Comparison of ENCODE assay signal across 1 cellular context in genomic region chr1:62891961-62892562, GRCh38.
TF ChIP-seq lines count a peak whose summit lies in the region.

No MANE protein-coding gene starts in this region.

TF ChIP-seq in HepG2, 621 proteins besides CTCF, POLR2A, EP300 and RAD21 (continued from another document):
- TF ChIP-seq HNF1A (IDR thresholded peaks at IDR 0.05; ENCODE audit: low read depth) (no peak), HNF1A (CRISPR knock-in tag; IDR thresholded peaks at IDR 0.05; ENCODE audit: borderline replicate concordance) (peak; percentile 17; the same call in 1 of the 2 replicates), ZNF570 (CRISPR knock-in tag; IDR thresholded peaks at IDR 0.05; ENCODE audit: borderline replicate concordance) (no peak), RXRA (CRISPR knock-in tag; IDR thresholded peaks at IDR 0.05) (peak; percentile 38; the same call in 1 of the 2 replicates), CBFB (CRISPR knock-in tag; IDR thresholded peaks at IDR 0.05) (peak; percentile 96), ZNF652 (CRISPR knock-in tag; IDR thresholded peaks at IDR 0.05; ENCODE audit: borderline replicate concordance, low read depth) (no peak), SMC3 (IDR thresholded peaks at IDR 0.05; ENCODE audit: low read length) (peak; percentile 13; the same call in 1 of the 2 replicates), NFATC3 (CRISPR knock-in tag; IDR thresholded peaks at IDR 0.05) (no peak), TBX3 (IDR thresholded peaks at IDR 0.05; ENCODE audit: borderline replicate concordance) (no peak), SOX6 (IDR thresholded peaks at IDR 0.05) (no peak), SOX6 (CRISPR knock-in tag; IDR thresholded peaks at IDR 0.05) (peak; percentile 44; the same call in 1 of the 2 replicates), FOXA1 (IDR thresholded peaks at IDR 0.05) (no peak), FOXA1 (CRISPR knock-in tag; IDR thresholded peaks at IDR 0.05) (peak; percentile 59), ZNF430 (CRISPR knock-in tag; IDR thresholded peaks at IDR 0.05) (no peak), ZNF615 (CRISPR knock-in tag; IDR thresholded peaks at IDR 0.05; ENCODE audit: borderline replicate concordance) (no peak), TCF7L2 (IDR thresholded peaks at IDR 0.05; ENCODE audit: low read depth, low read length) (peak; percentile 61; the same call in 1 of the 2 replicates), BCL6 (CRISPR knock-in tag; IDR thresholded peaks at IDR 0.05) (peak; percentile 41; the same call in 1 of the 2 replicates), CBX2 (IDR thresholded peaks at IDR 0.05; ENCODE audit: low read depth, low read length) (no peak), CBX2 (CRISPR knock-in tag; IDR thresholded peaks at IDR 0.05; ENCODE audit: low read depth) (no peak), CREB1 (IDR thresholded peaks at IDR 0.05) (no peak), CREB1 (CRISPR knock-in tag; IDR thresholded peaks at IDR 0.05) (peak; percentile 42; the same call in 1 of the 2 replicates), ZSCAN31 (CRISPR knock-in tag; IDR thresholded peaks at IDR 0.05; ENCODE audit: low read depth) (no peak), SOX5 (CRISPR knock-in tag; IDR thresholded peaks at IDR 0.05; ENCODE audit: borderline replicate concordance) (peak; percentile 41; the same call in 1 of the 2 replicates), ZNF644 (CRISPR knock-in tag; IDR thresholded peaks at IDR 0.05; ENCODE audit: low read depth) (peak; percentile 55; the same call in 1 of the 2 replicates), ZNF558 (CRISPR knock-in tag; IDR thresholded peaks at IDR 0.05; ENCODE audit: borderline replicate concordance) (no peak), ARID3A (IDR thresholded peaks at IDR 0.05; ENCODE audit: low read depth, low read length) (0 out of 2 replicates have a peak, but pooled peaks have one; percentile 20), PLRG1 (conservative IDR thresholded peaks at IDR 0.05) (no peak), CEBPG (CRISPR knock-in tag; IDR thresholded peaks at IDR 0.05) (peak; percentile 73), ARID5B (CRISPR knock-in tag; IDR thresholded peaks at IDR 0.05) (peak; percentile 70; the same call in 1 of the 2 replicates), NCOA2 (CRISPR knock-in tag; IDR thresholded peaks at IDR 0.05) (peak; percentile 51; the same call in 1 of the 2 replicates), SOX13 (IDR thresholded peaks at IDR 0.05) (no peak), SOX13 (CRISPR knock-in tag; conservative IDR thresholded peaks at IDR 0.05 in 1 of 2, IDR thresholded peaks at IDR 0.05 in 1 of 2) (peak in 1 of 2 experiments; percentile 74; a peak in 2 of 4 replicates), GATAD2A (CRISPR knock-in tag; IDR thresholded peaks at IDR 0.05) (peak; percentile 64), ZNF556 (CRISPR knock-in tag; IDR thresholded peaks at IDR 0.05; ENCODE audit: borderline replicate concordance) (no peak), ZFP36L1 (CRISPR knock-in tag; IDR thresholded peaks at IDR 0.05) (no peak), ZNF782 (CRISPR knock-in tag; IDR thresholded peaks at IDR 0.05; ENCODE audit: borderline replicate concordance) (no peak), AHDC1 (CRISPR knock-in tag; IDR thresholded peaks at IDR 0.05; ENCODE audit: borderline replicate concordance) (0 out of 2 replicates have a peak, but pooled peaks have one; percentile 32), ZNF496 (CRISPR knock-in tag; IDR thresholded peaks at IDR 0.05; ENCODE audit: insufficient replicate concordance) (no peak), JDP2 (CRISPR knock-in tag; IDR thresholded peaks at IDR 0.05; ENCODE audit: borderline replicate concordance) (no peak), ZNF839 (CRISPR knock-in tag; IDR thresholded peaks at IDR 0.05; ENCODE audit: borderline replicate concordance) (no peak), NFE2L1 (CRISPR knock-in tag; IDR thresholded peaks at IDR 0.05; ENCODE audit: borderline replicate concordance) (no peak), HDAC2 (CRISPR knock-in tag; IDR thresholded peaks at IDR 0.05) (peak; percentile 22; the same call in 1 of the 2 replicates), ZNF614 (CRISPR knock-in tag; IDR thresholded peaks at IDR 0.05; ENCODE audit: borderline replicate concordance) (peak; percentile 20; the same call in 1 of the 2 replicates), RARA (CRISPR knock-in tag; IDR thresholded peaks at IDR 0.05) (peak; percentile 75), CEBPB (IDR thresholded peaks at IDR 0.05; ENCODE audit: borderline replicate concordance, low read depth, low read length) (peak; percentile 85), HMG20A (CRISPR knock-in tag; IDR thresholded peaks at IDR 0.05; ENCODE audit: borderline replicate concordance) (peak; percentile 81; the same call in 1 of the 2 replicates), HMG20B (CRISPR knock-in tag; conservative IDR thresholded peaks at IDR 0.05) (0 out of 2 replicates have a peak, but pooled peaks have one; percentile 50), FOXA3 (CRISPR knock-in tag; IDR thresholded peaks at IDR 0.05) (peak; percentile 27; the same call in 1 of the 2 replicates), NR0B2 (CRISPR knock-in tag; IDR thresholded peaks at IDR 0.05) (no peak), TFDP2 (CRISPR knock-in tag; IDR thresholded peaks at IDR 0.05) (no peak), ZNF337 (CRISPR knock-in tag; IDR thresholded peaks at IDR 0.05; ENCODE audit: borderline replicate concordance, low read depth) (no peak), GFI1 (CRISPR knock-in tag; IDR thresholded peaks at IDR 0.05; ENCODE audit: borderline replicate concordance) (peak; percentile 52; the same call in 1 of the 2 replicates)
